In the genomic region with DNA sequence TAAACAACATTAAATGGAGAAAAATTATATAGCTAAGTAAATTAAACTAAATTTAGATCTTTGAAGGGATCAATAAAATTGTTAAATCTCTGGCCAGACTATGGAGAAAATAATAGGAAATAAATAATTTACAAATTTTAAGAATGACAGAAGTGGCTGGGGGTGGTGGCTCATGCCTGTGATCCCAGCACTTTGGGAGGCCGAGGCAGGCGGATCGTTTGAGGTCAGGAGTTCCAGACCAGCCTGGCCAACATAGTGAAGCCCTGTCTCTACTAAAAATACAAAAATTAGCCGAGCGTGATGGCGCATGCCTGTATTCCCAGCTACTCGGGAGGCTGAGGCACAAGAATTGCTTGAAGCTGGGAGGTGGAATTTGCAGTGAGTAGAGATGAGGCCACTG, we compare ENCODE assay signal across 3 cellular contexts. TPM values are rescaled to one million over a fixed set of nuclear protein-coding genes. Genes with fewer than 3 reads are reported as not detected.
"Had no signal": no experiment of that assay in that cellular context is flagged by ENCODE, and none has a peak within 500 bp of the region (broad histone marks: within the 10 kb centered on the region; RNA-seq: fewer than 3 reads in every experiment).

No MANE protein-coding gene starts in this region.

RNA-seq across cellular contexts. Expression of gene ANKRD20A1, which starts 58.6 kb away (rescaled TPM):
- total RNA-seq: myocyte had no signal
- polyA plus RNA-seq: naive thymus-derived CD4-positive, alpha-beta T cell; neural cell had no signal
